22 cellular contexts compared by ENCODE assay signal in genomic region chr6:143234686-143235085, GRCh38.
A peak's percentile ranks its signal among the peaks of the same experiment; 100 is the strongest.
DNase-seq lines count a peak whose midpoint lies in the region; ATAC-seq and TF ChIP-seq lines count a peak whose summit lies in the region.
"Had no signal": no experiment of that assay in that cellular context is flagged by ENCODE, and none has a peak within 500 bp of the region (broad histone marks: within the 10 kb centered on the region; RNA-seq: fewer than 3 reads in every experiment).

No MANE protein-coding gene starts in this region.

- H3K36me3 ChIP-seq in GM23248 (ENCODE audit: low read depth) (no peaks in the 10 kb centered on the region), PC-3 (ENCODE audit: low read depth, low read length) (no peaks in the 10 kb centered on the region)

- no peak overlapping the region for H2BK12ac ChIP-seq in H9 (ENCODE audit: insufficient read length, low read depth, low read length)

- no peaks in the 10 kb centered on the region for H3K79me1 ChIP-seq in H9 (ENCODE audit: insufficient read depth, low read depth, low read length, poor library complexity, severe bottlenecking)

- H3K27me3 ChIP-seq in GM23248 (replicated peaks; ENCODE audit: insufficient read depth) (no peaks in the 10 kb centered on the region), PC-3 (ENCODE audit: low read length) (no peaks in the 10 kb centered on the region), H9 (ENCODE audit: insufficient read depth, low read length) (no peaks in the 10 kb centered on the region)

- CTCF ChIA-PET in PC-3 (lab: Charles Lee), result no interaction called here
- CTCF ChIA-PET in activated CD8-positive, alpha-beta T cell treated with anti-CD3 and anti-CD28 coated beads for 36 hours (lab: Charles Lee), result interaction anchor here (1.0 kb wide), 1 partner anchor 16 kb away, joined by 3 read pairs; no protein-coding TSS in a partner anchor

- no peak overlapping the region for H3K4me3 ChIP-seq in GM23248
- H3K4me3 ChIP-seq in PC-3 (ENCODE audit: low read length), result no peak overlapping the region
- H3K4me3 ChIP-seq: GM12878, SK-N-MC had no signal

- H3K4ac ChIP-seq in H9 (ENCODE audit: low read depth, low read length), result no peak overlapping the region

- no peak overlapping the region for H2BK20ac ChIP-seq in H9 (ENCODE audit: low read depth, low read length, poor library complexity, severe bottlenecking)

- no peak overlapping the region for H4K91ac ChIP-seq in H9 (ENCODE audit: insufficient read length, low read depth, low read length)

- TF ChIP-seq CTCF in PC-3 (conservative IDR thresholded peaks at IDR 0.05; ENCODE audit: low read depth, low read length), result no peak
- TF ChIP-seq CTCF in H9 (conservative IDR thresholded peaks at IDR 0.05), result no peak
- no peak for TF ChIP-seq CTCF in activated CD8-positive, alpha-beta T cell treated with anti-CD3 and anti-CD28 coated beads for 36 hours (IDR thresholded peaks at IDR 0.05)

- in situ Hi-C loops in GM23248 (cut with MboI), result no loop called here

- H3K18ac ChIP-seq in H9 (ENCODE audit: insufficient read length, low read depth, low read length), result no peak overlapping the region

- no peak overlapping the region for H3K56ac ChIP-seq in H9 (ENCODE audit: insufficient read length, low read depth, low read length)

- no peak overlapping the region for H2BK5ac ChIP-seq in H9 (ENCODE audit: insufficient read length, low read length)

- DNase-seq in AG08395 (ENCODE audit: low spot score) (peak; percentile 28), GM23248 (peak; percentile 51), PC-3 (peak; percentile 40), fibroblast of peridontal ligament (ENCODE audit: extremely low read depth) (peak; percentile 19), H9 (no peak)
- DNase-seq in activated naive CD8-positive, alpha-beta T cell treated with anti-CD3 and anti-CD28 coated beads for 36 hours, result no peak
- no peak for DNase-seq in activated CD8-positive, alpha-beta T cell treated with anti-CD3 and anti-CD28 coated beads for 36 hours
- DNase-seq: 8988T; Calu3; CD8-positive, alpha-beta memory T cell; H7; KG1; MV-4-11; NCI-H1105 treated with DMSO at 0.1 percent for 48 hours; NCI-H446 treated with DMSO at 0.1 percent for 48 hours; NCI-H526 treated with DMSO at 0.1 percent for 48 hours; SHP77 treated with DMSO at 0.1 percent for 48 hours had no signal

- peaks cover 6% of the 10 kb centered on the region for H3K36me3 Mint-ChIP-seq in activated naive CD8-positive, alpha-beta T cell treated with anti-CD3 and anti-CD28 coated beads for 36 hours
- no peaks in the 10 kb centered on the region; a peak in 1 of 7 replicates for H3K36me3 Mint-ChIP-seq in H9 (ENCODE audit: insufficient read depth in 1 of 3, low read depth in 3 of 3)
- H3K36me3 Mint-ChIP-seq in activated CD8-positive, alpha-beta T cell treated with anti-CD3 and anti-CD28 coated beads for 36 hours (ENCODE audit: low read depth), result no peaks in the 10 kb centered on the region
- H3K36me3 Mint-ChIP-seq: CD8-positive, alpha-beta memory T cell had no signal

- POLR2A ChIA-PET in PC-3 (lab: Charles Lee; ENCODE audit: unreplicated experiment), result no interaction called here
- POLR2A ChIA-PET in activated CD8-positive, alpha-beta T cell treated with anti-CD3 and anti-CD28 coated beads for 36 hours (lab: Charles Lee), result no interaction called here

- H3K27me3 Mint-ChIP-seq in activated naive CD8-positive, alpha-beta T cell treated with anti-CD3 and anti-CD28 coated beads for 36 hours, result no peaks in the 10 kb centered on the region
- no peaks in the 10 kb centered on the region for H3K27me3 Mint-ChIP-seq in H9 (ENCODE audit: low read depth)
- H3K27me3 Mint-ChIP-seq in activated CD8-positive, alpha-beta T cell treated with anti-CD3 and anti-CD28 coated beads for 36 hours, result no peaks in the 10 kb centered on the region

- WGBS in GM23248 (ENCODE audit: low coverage in 1 of 2, low lambda C conversion rate in 2 of 2, missing lambda C conversion rate in 2 of 2), 2 experiments, result 59 to 69% methylated on average over 3 of the region's 3 CpGs
- WGBS in H9 (ENCODE audit: extremely low coverage, insufficient read length, low lambda C conversion rate), result no CpG with 5 or more reads among the region's 3 CpGs

- H4K5ac ChIP-seq in H9 (ENCODE audit: insufficient read length, low read depth, low read length), result no peak overlapping the region

- ATAC-seq in PC-3 (no peak), HG02588 (IDR thresholded peaks at IDR 0.05; ENCODE audit: unreplicated experiment) (no peak)
- no peak for ATAC-seq in activated CD8-positive, alpha-beta T cell treated with anti-CD3 and anti-CD28 coated beads for 36 hours
- ATAC-seq: GM12878 had no signal

- H3K4me1 ChIP-seq in GM23248 (ENCODE audit: insufficient read depth) (peaks cover 16% of the 10 kb centered on the region), PC-3 (ENCODE audit: insufficient read depth, low read length) (peaks cover 20% of the 10 kb centered on the region), H9 (ENCODE audit: insufficient read depth, low read length) (no peaks in the 10 kb centered on the region)

- no peak overlapping the region for H3K4me3 Mint-ChIP-seq in activated naive CD8-positive, alpha-beta T cell treated with anti-CD3 and anti-CD28 coated beads for 36 hours
- H3K4me3 Mint-ChIP-seq in H9, result no peak overlapping the region
- H3K4me3 Mint-ChIP-seq in activated CD8-positive, alpha-beta T cell treated with anti-CD3 and anti-CD28 coated beads for 36 hours, result no peak overlapping the region
- H3K4me3 Mint-ChIP-seq: CD8-positive, alpha-beta memory T cell had no signal

- no peak overlapping the region for H2BK15ac ChIP-seq in H9 (ENCODE audit: low read depth, low read length)

- H3K79me2 ChIP-seq in GM23248 (ENCODE audit: insufficient read depth) (no peaks in the 10 kb centered on the region), PC-3 (ENCODE audit: low read length) (no peaks in the 10 kb centered on the region), H9 (ENCODE audit: insufficient read depth, low read length) (no peaks in the 10 kb centered on the region)

- H3K9ac ChIP-seq in GM23248 (no peak overlapping the region), PC-3 (ENCODE audit: low read length) (no peak overlapping the region), H9 (ENCODE audit: extremely low read depth, insufficient read length, low read length) (no peak overlapping the region)

- H3K27ac Mint-ChIP-seq in activated naive CD8-positive, alpha-beta T cell treated with anti-CD3 and anti-CD28 coated beads for 36 hours, result no peak overlapping the region
- H3K27ac Mint-ChIP-seq in H9, result no peak overlapping the region
- no peak overlapping the region for H3K27ac Mint-ChIP-seq in activated CD8-positive, alpha-beta T cell treated with anti-CD3 and anti-CD28 coated beads for 36 hours

- H3K27ac ChIP-seq in GM23248 (no peak overlapping the region), PC-3 (ENCODE audit: low read length) (peak overlapping the region; percentile 7; the same call in 1 of the 2 replicates), H9 (ENCODE audit: insufficient read length, low read depth, low read length) (no peak overlapping the region)
- H3K27ac ChIP-seq: C4-2B, RWPE1, SK-N-MC had no signal

- H3F3A ChIP-seq in GM23248 (ENCODE audit: insufficient read depth) (peaks cover 3% of the 10 kb centered on the region; the same call in 1 of the 2 replicates), PC-3 (ENCODE audit: low read length, unreplicated experiment) (no peaks in the 10 kb centered on the region)

- no peak overlapping the region for H3K23ac ChIP-seq in H9 (ENCODE audit: insufficient read length, low read depth, low read length)

- H3K9me3 ChIP-seq in GM23248 (ENCODE audit: low read depth) (no peaks in the 10 kb centered on the region), PC-3 (ENCODE audit: low read length) (no peaks in the 10 kb centered on the region), H9 (ENCODE audit: control insufficient read depth, low read depth, low read length) (no peaks in the 10 kb centered on the region)

- no peaks in the 10 kb centered on the region for H3K9me3 Mint-ChIP-seq in activated naive CD8-positive, alpha-beta T cell treated with anti-CD3 and anti-CD28 coated beads for 36 hours
- no peaks in the 10 kb centered on the region for H3K9me3 Mint-ChIP-seq in H9
- H3K9me3 Mint-ChIP-seq in activated CD8-positive, alpha-beta T cell treated with anti-CD3 and anti-CD28 coated beads for 36 hours, result no peaks in the 10 kb centered on the region
- H3K9me3 Mint-ChIP-seq: CD8-positive, alpha-beta memory T cell had no signal

- H3K14ac ChIP-seq in H9 (ENCODE audit: insufficient read depth, low read length), result no peak overlapping the region

- no peak overlapping the region for H2AK5ac ChIP-seq in H9 (ENCODE audit: insufficient read length, low read length)

- H4K20me1 ChIP-seq in GM23248 (ENCODE audit: insufficient read depth) (no peaks in the 10 kb centered on the region), PC-3 (ENCODE audit: low read length) (no peaks in the 10 kb centered on the region), H9 (ENCODE audit: control insufficient read depth, insufficient read depth, insufficient read length) (no peaks in the 10 kb centered on the region)

- intact Hi-C loops in PC-3 (cut with micrococcal nuclease), result loop anchor here (1.0 to 10.0 kb wide), 2 partner anchors 100 to 193 kb away; no protein-coding TSS in a partner anchor
- intact Hi-C loops in activated CD8-positive, alpha-beta T cell treated with anti-CD3 and anti-CD28 coated beads for 36 hours (cut with micrococcal nuclease), result no loop called here

- BruUV-seq in PC-3 (replicated peaks; lab: Mats Ljungman, UMichigan), result no TSS peak

- H3T11ph ChIP-seq in H9 (ENCODE audit: low read length), result no peak overlapping the region

- H3K4me2 ChIP-seq in GM23248 (ENCODE audit: unreplicated experiment) (no peak overlapping the region), PC-3 (ENCODE audit: low read length) (no peak overlapping the region), H9 (ENCODE audit: insufficient read depth, insufficient read length, low read length) (no peak overlapping the region)

- no peak overlapping the region for H2AFZ ChIP-seq in GM23248
- no peak overlapping the region for H2AFZ ChIP-seq in PC-3 (ENCODE audit: low read length)
- no peak overlapping the region for H2AFZ ChIP-seq in H9 (ENCODE audit: low read length)

- no peaks in the 10 kb centered on the region for H3K4me1 Mint-ChIP-seq in activated naive CD8-positive, alpha-beta T cell treated with anti-CD3 and anti-CD28 coated beads for 36 hours
- H3K4me1 Mint-ChIP-seq in H9, result peaks cover 15 to 16% of the 10 kb centered on the region in 2 experiments
- H3K4me1 Mint-ChIP-seq in activated CD8-positive, alpha-beta T cell treated with anti-CD3 and anti-CD28 coated beads for 36 hours (ENCODE audit: low read depth), result no peaks in the 10 kb centered on the region

- no peak overlapping the region for H2BK120ac ChIP-seq in H9 (ENCODE audit: low read depth, low read length, poor library complexity, severe bottlenecking)

- no peak overlapping the region for H4K8ac ChIP-seq in H9 (replicated peaks; ENCODE audit: insufficient read length, low read depth, low read length)

- no peaks in the 10 kb centered on the region for H3K23me2 ChIP-seq in H9 (ENCODE audit: insufficient read length, low read depth, low read length, poor library complexity, severe bottlenecking)

- H3K9me2 ChIP-seq in GM23248 (ENCODE audit: insufficient read depth) (no peaks in the 10 kb centered on the region), PC-3 (replicated peaks; ENCODE audit: low read length) (no peaks in the 10 kb centered on the region)

Comparison
In these comparisons a context has a peak if more than half of its experiments do, and no peak if none do; other contexts are left out.
1. DNase-seq: peak in AG08395 (single experiment), GM23248 (single experiment), PC-3 (single experiment) and fibroblast of peridontal ligament (single experiment); none in activated naive CD8-positive, alpha-beta T cell treated with anti-CD3 and anti-CD28 coated beads for 36 hours (single experiment), H9 (single experiment) and activated CD8-positive, alpha-beta T cell treated with anti-CD3 and anti-CD28 coated beads for 36 hours (single experiment).